In the genomic region with DNA sequence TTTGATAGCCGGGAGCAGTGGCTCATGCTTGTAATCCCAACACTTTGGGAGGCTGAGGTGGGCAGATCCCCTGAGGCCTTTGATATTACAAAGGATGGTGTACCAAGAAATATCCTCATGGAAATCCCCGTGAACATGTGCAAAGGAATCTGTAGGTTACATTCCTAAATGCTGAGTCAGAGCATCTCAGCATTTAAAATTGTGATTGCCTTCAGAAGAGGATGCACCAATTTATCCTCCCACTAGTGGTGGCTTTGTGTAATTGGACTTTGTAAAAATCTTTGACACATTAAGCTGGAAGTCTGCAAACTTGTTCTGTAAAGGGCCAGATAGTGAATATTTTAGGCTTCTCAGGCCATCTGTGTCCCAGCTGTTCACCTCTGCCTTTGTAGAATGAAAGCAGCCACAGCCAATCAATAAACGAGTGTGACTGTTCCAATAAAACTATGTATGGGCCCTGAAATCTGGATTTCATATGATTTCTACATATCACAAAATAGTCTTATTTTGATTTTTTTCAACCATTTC, we compare ENCODE assay signal across 8 cellular contexts. TPM values are rescaled to one million over a fixed set of nuclear protein-coding genes. Genes with fewer than 3 reads are reported as not detected.
A peak's percentile ranks its signal among the peaks of the same experiment; 100 is the strongest.
DNase-seq lines count a peak whose midpoint lies in the region; ATAC-seq and TF ChIP-seq lines count a peak whose summit lies in the region.

No MANE protein-coding gene starts in this region.

- DNase-seq in activated T-cell treated with anti-CD3 and anti-CD28 coated beads, Interleukin-2, amount 50 U/mL, for 24 hours = no peak
- no peak for DNase-seq in activated T-cell treated with anti-CD3 and anti-CD28 coated beads, Interleukin-2, amount 50 U/mL, for 1 hour
- peak; percentile 81 for DNase-seq in OCI-M1 (lab: John Stamatoyannopoulos, UW)
- DNase-seq in dermis microvascular lymphatic vessel endothelial cell (ENCODE audit: low read depth in 2 of 2) = peak; percentile 65 to 88
- peak; percentile 23 for DNase-seq in medulla oblongata (ENCODE audit: extremely low spot score)
- DNase-seq in coronary artery (ENCODE audit: low spot score) = no peak

- no peaks in the 10 kb centered on the region for H3K27me3 Mint-ChIP-seq in activated T-cell treated with anti-CD3 and anti-CD28 coated beads, Interleukin-2, amount 50 U/mL, for 24 hours

- peaks cover 36% of the 10 kb centered on the region for H3K4me1 Mint-ChIP-seq in activated T-cell treated with anti-CD3 and anti-CD28 coated beads, Interleukin-2, amount 50 U/mL, for 24 hours (ENCODE audit: low read depth)

- H3K9me3 Mint-ChIP-seq in activated T-cell treated with anti-CD3 and anti-CD28 coated beads, Interleukin-2, amount 50 U/mL, for 24 hours = no peaks in the 10 kb centered on the region

- H3K36me3 Mint-ChIP-seq in activated T-cell treated with anti-CD3 and anti-CD28 coated beads, Interleukin-2, amount 50 U/mL, for 24 hours (ENCODE audit: low read depth) = peaks cover 91% of the 10 kb centered on the region

- ATAC-seq in HG02588 (IDR thresholded peaks at IDR 0.05; ENCODE audit: unreplicated experiment) (peak; percentile 52), HG02571 (IDR thresholded peaks at IDR 0.05; ENCODE audit: unreplicated experiment) (no peak)

- no peak for TF ChIP-seq CTCF in coronary artery (IDR thresholded peaks at IDR 0.05)

- peak overlapping the region; percentile 76 for H3K27ac Mint-ChIP-seq in activated T-cell treated with anti-CD3 and anti-CD28 coated beads, Interleukin-2, amount 50 U/mL, for 24 hours

- no peak overlapping the region for H3K4me3 Mint-ChIP-seq in activated T-cell treated with anti-CD3 and anti-CD28 coated beads, Interleukin-2, amount 50 U/mL, for 24 hours

- H3K27ac ChIP-seq in coronary artery = no peak overlapping the region

- H3K4me3 ChIP-seq in coronary artery = no peak overlapping the region

RNA-seq across cellular contexts. Expression of a gene that starts 11.8 kb away (rescaled TPM):
- total RNA-seq in dermis microvascular lymphatic vessel endothelial cell = 45.3 and 55.5 TPM in 2 replicates

RNA-seq across cellular contexts. Expression of a gene that starts 36.5 kb away (rescaled TPM):
- 76.4 and 93.6 TPM in 2 replicates for total RNA-seq in dermis microvascular lymphatic vessel endothelial cell

Comparison
In these comparisons a context has a peak if more than half of its experiments do, and no peak if none do; other contexts are left out.
1. DNase-seq: peak in OCI-M1 (single experiment), dermis microvascular lymphatic vessel endothelial cell (2 of 2) and medulla oblongata (single experiment); none in activated T-cell treated with anti-CD3 and anti-CD28 coated beads, Interleukin-2, amount 50 U/mL, for 24 hours (single experiment), activated T-cell treated with anti-CD3 and anti-CD28 coated beads, Interleukin-2, amount 50 U/mL, for 1 hour (single experiment) and coronary artery (single experiment).